8 cellular contexts compared by ENCODE assay signal in genomic region chr19:1605236-1606137, GRCh38. TPM values are rescaled to one million over a fixed set of nuclear protein-coding genes. Genes with fewer than 3 reads are reported as not detected.
A peak's percentile ranks its signal among the peaks of the same experiment; 100 is the strongest.
DNase-seq lines count a peak whose midpoint lies in the region; ATAC-seq and TF ChIP-seq lines count a peak whose summit lies in the region.

Gene UQCR11 (minus strand): TSS chr19:1605462. CDS start chr19:1605409, 53 bp downstream.

- H3K36me3 Mint-ChIP-seq in CD4-positive, CD25-positive, alpha-beta regulatory T cell, result peaks cover 7% of the 10 kb centered on the region

- peak; percentile 79 to 83 for TF ChIP-seq RAD21 in liver (IDR thresholded peaks at IDR 0.05)

- H3K27ac ChIP-seq in CD4-positive, CD25-positive, alpha-beta regulatory T cell (ENCODE audit: insufficient read depth, low read length, poor library complexity, severe bottlenecking), result peak within 1 kb of the TSS; percentile 92
- H3K27ac ChIP-seq in liver (ENCODE audit: low read depth in 1 of 2, low read length in 2 of 2), result peak within 1 kb of the TSS; percentile 81 to 92

- peak within 1 kb of the TSS; percentile 98 to 99 (median 98) for H3K27ac Mint-ChIP-seq in CD4-positive, CD25-positive, alpha-beta regulatory T cell

- H3K27me3 Mint-ChIP-seq in CD4-positive, CD25-positive, alpha-beta regulatory T cell, result no peaks in the 10 kb centered on the region

- TF ChIP-seq CTCF in liver (IDR thresholded peaks at IDR 0.05; ENCODE audit: low read depth, low read length, missing input control), result peak; percentile 58

- H3K9me3 ChIP-seq in CD4-positive, CD25-positive, alpha-beta regulatory T cell (ENCODE audit: control insufficient read depth in 2 of 2, low read length in 2 of 2), result no peaks in the 10 kb centered on the region
- no peaks in the 10 kb centered on the region for H3K9me3 ChIP-seq in liver (ENCODE audit: control insufficient read depth in 4 of 4, low read length in 3 of 4)

- H3K4me3 Mint-ChIP-seq in CD4-positive, CD25-positive, alpha-beta regulatory T cell, result peak within 1 kb of the TSS; percentile 98 to 100 (median 99)

- ATAC-seq in CD4-positive, CD25-positive, alpha-beta regulatory T cell (ENCODE audit: low read depth in 2 of 2), result peak; percentile 84 to 86
- peak; percentile 85 for ATAC-seq in GM19397 (IDR thresholded peaks at IDR 0.05; ENCODE audit: unreplicated experiment)
- peak; percentile 49 for ATAC-seq in HG03575 (IDR thresholded peaks at IDR 0.05; ENCODE audit: extremely low read depth, insufficient number of reproducible peaks, low FRiP score, unreplicated experiment)

- H3K9ac ChIP-seq in liver (ENCODE audit: low read depth in 1 of 2, low read length in 2 of 2), result peak within 1 kb of the TSS; percentile 80 to 95

- DNase-seq in CD4-positive, CD25-positive, alpha-beta regulatory T cell, result peak; percentile 86 to 95 (median 90)
- peak; percentile 95 for DNase-seq in NCI-H82 (lab: John Stamatoyannopoulos, UW)
- peak; percentile 96 for DNase-seq in activated CD4-positive, alpha-beta T cell treated with anti-CD3 and anti-CD28 coated beads, Interleukin-2, amount 50 U/mL, for 48 hours
- peak; percentile 91 to 97 for DNase-seq in dermis microvascular lymphatic vessel endothelial cell (ENCODE audit: low read depth in 2 of 2)
- DNase-seq in stimulated activated CD4-positive, alpha-beta T cell treated with anti-CD3 and anti-CD28 coated beads, Interleukin-4, amount 100 ng/mL, for 24 hours, result peak; percentile 94

- no peaks in the 10 kb centered on the region for H3K27me3 ChIP-seq in CD4-positive, CD25-positive, alpha-beta regulatory T cell (ENCODE audit: control insufficient read depth, insufficient read depth, low read length)
- no peaks in the 10 kb centered on the region for H3K27me3 ChIP-seq in liver (ENCODE audit: control insufficient read depth in 4 of 4, insufficient read depth in 4 of 4, low read length in 3 of 4)

- H3K36me3 ChIP-seq in CD4-positive, CD25-positive, alpha-beta regulatory T cell (ENCODE audit: control insufficient read depth, insufficient read depth, low read length), result no peaks in the 10 kb centered on the region
- peaks cover 0 to 2% (median 1%) of the 10 kb centered on the region in 4 donors for H3K36me3 ChIP-seq in liver (ENCODE audit: control insufficient read depth in 4 of 4, insufficient read depth in 3 of 4, low read depth in 1 of 4, low read length in 3 of 4)

- peaks cover 59% of the 10 kb centered on the region for H3K4me1 ChIP-seq in CD4-positive, CD25-positive, alpha-beta regulatory T cell (ENCODE audit: control insufficient read depth, insufficient read depth, low read length, poor library complexity, severe bottlenecking)
- H3K4me1 ChIP-seq in liver (ENCODE audit: control insufficient read depth in 4 of 4, insufficient read depth in 4 of 4, low read length in 3 of 4), result peaks cover 5 to 27% (median 20%) of the 10 kb centered on the region in 4 donors

- peaks cover 4 to 60% (median 30%) of the 10 kb centered on the region in 4 donors for H3K4me1 Mint-ChIP-seq in CD4-positive, CD25-positive, alpha-beta regulatory T cell

- peak within 1 kb of the TSS; percentile 91 for H3K4me3 ChIP-seq in CD4-positive, CD25-positive, alpha-beta regulatory T cell (ENCODE audit: low read depth, low read length)
- peak within 1 kb of the TSS; percentile 88 to 93 (median 93) for H3K4me3 ChIP-seq in liver (ENCODE audit: low read depth in 1 of 3, low read length in 3 of 3)

- no peaks in the 10 kb centered on the region for H3K9me3 Mint-ChIP-seq in CD4-positive, CD25-positive, alpha-beta regulatory T cell

- WGBS in liver, result under 1% methylated on average over 79 of the region's 79 CpGs

TF ChIP-seq in liver, 16 proteins besides CTCF, POLR2A, EP300 and RAD21:
- TF ChIP-seq SP1 (IDR thresholded peaks at IDR 0.05), result peak; percentile 71
- TF ChIP-seq HNF4A (conservative IDR thresholded peaks at IDR 0.05), result peak; percentile 37 to 68
- no peak for TF ChIP-seq JUND (IDR thresholded peaks at IDR 0.05)
- TF ChIP-seq ATF3 (IDR thresholded peaks at IDR 0.05), result no peak
- peak; percentile 19 for TF ChIP-seq FOXA1 (IDR thresholded peaks at IDR 0.05)
- no peak for TF ChIP-seq MAX (IDR thresholded peaks at IDR 0.05)
- TF ChIP-seq REST (IDR thresholded peaks at IDR 0.05), result peak; percentile 68
- peak; percentile 64 for TF ChIP-seq HNF4G (IDR thresholded peaks at IDR 0.05)
- no peak for TF ChIP-seq RXRA (IDR thresholded peaks at IDR 0.05)
- no peak for TF ChIP-seq ZBTB33 (IDR thresholded peaks at IDR 0.05)
- no peak for TF ChIP-seq EGR1 (IDR thresholded peaks at IDR 0.05; ENCODE audit: low read depth in 2 of 2)
- TF ChIP-seq YY1 (IDR thresholded peaks at IDR 0.05), result peak; percentile 64
- peak; percentile 37 for TF ChIP-seq TAF1 (conservative IDR thresholded peaks at IDR 0.05)
- TF ChIP-seq FOXA2 (IDR thresholded peaks at IDR 0.05), result no peak
- peak; percentile 16 for TF ChIP-seq NR2F2 (IDR thresholded peaks at IDR 0.05)
- TF ChIP-seq GABPA (IDR thresholded peaks at IDR 0.05 in 1 of 2, conservative IDR thresholded peaks at IDR 0.05 in 1 of 2), result peak; percentile 74 to 92
TF ChIP-seq in liver: peak in this region for 9.

RNA-seq across cellular contexts. Expression of gene UQCR11, which starts in this region (rescaled TPM):
- total RNA-seq in CD4-positive, CD25-positive, alpha-beta regulatory T cell, result 126 TPM
- polyA plus RNA-seq in CD4-positive, CD25-positive, alpha-beta regulatory T cell, result 100 to 1,000 TPM; 574 to 819 (median 585) TPM
- total RNA-seq in dermis microvascular lymphatic vessel endothelial cell (82.4 and 109 TPM in 2 replicates), liver (10 to 100 TPM; 23.8 to 37.4 TPM)
- 100 to 1,000 TPM; 127 to 862 TPM for polyA plus RNA-seq in liver

Comparison
In these comparisons a context has a peak if more than half of its experiments do, and no peak if none do; other contexts are left out.
1. Peak in every context shown above with its lines: DNase-seq, ATAC-seq, H3K4me3 ChIP-seq and H3K27ac ChIP-seq.